In the genomic region with DNA sequence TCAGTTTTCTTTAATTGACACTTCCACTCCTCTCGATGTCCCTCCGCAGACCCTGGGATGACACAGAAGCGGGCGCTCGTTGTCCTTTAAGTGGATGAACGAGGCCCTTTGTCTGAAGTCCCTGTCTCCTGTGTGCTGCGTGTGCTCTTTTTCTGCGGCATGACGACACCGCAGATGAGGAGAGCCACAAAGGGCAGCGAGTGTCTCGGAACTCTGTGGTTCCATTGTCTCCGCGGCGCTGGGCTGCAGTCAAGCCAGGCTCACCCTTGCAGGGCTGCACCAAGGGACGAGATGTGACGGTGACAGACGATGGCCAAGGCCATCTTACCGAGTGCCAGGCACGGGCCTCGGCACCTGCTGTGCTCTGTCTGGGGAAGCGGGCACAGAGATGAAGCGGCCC, we compare ENCODE assay signal across 22 cellular contexts. TPM values are rescaled to one million over a fixed set of nuclear protein-coding genes. Genes with fewer than 3 reads are reported as not detected.
"Had no signal": no experiment of that assay in that cellular context is flagged by ENCODE, and none has a peak within 500 bp of the region (broad histone marks: within the 10 kb centered on the region; RNA-seq: fewer than 3 reads in every experiment).

No MANE protein-coding gene starts in this region.

- H3K36me3 ChIP-seq: esophagus squamous epithelium, lower lobe of right lung, neutrophil, thoracic aorta, upper lobe of right lung had no signal

- H3K9ac ChIP-seq: SK-N-SH had no signal

- ATAC-seq: activated T-cell treated with anti-CD3 and anti-CD28 coated beads, Interleukin-2, amount 50 U/mL, for 4 hours; left colon; lower lobe of right lung; psoas muscle; sciatic nerve; upper lobe of right lung had no signal

- H3K4me3 ChIP-seq: coronary artery, esophagus squamous epithelium, lower lobe of right lung, psoas muscle, thoracic aorta, upper lobe of right lung had no signal

- H3K4me2 ChIP-seq: SK-N-SH had no signal

- DNase-seq: activated CD4-positive, alpha-beta T cell treated with anti-CD3 and anti-CD28 coated beads, Interleukin-2, amount 50 U/mL, for 4 hours; activated CD4-positive, CD25-positive, alpha-beta regulatory T cell treated with anti-CD3 and anti-CD28 coated beads, Interleukin-2, amount 50 U/mL, for 72 hours; activated effector memory CD4-positive, alpha-beta T cell treated with Interleukin-2 at 50 U/mL for 16 hours; activated naive CD4-positive, alpha-beta T cell treated with anti-CD3 and anti-CD28 coated beads, Interleukin-2, amount 50 U/mL, for 16 hours; activated T-cell treated with anti-CD3 and anti-CD28 coated beads, Interleukin-2, amount 50 U/mL, for 4 hours; effector CD4-positive, alpha-beta T cell; esophagus squamous epithelium; left colon; lower lobe of right lung; naive B cell; psoas muscle; SK-N-SH; T-helper 1 cell; T1000; upper lobe of right lung had no signal

- H3K36me3 Mint-ChIP-seq: naive B cell had no signal

- H3K4me1 ChIP-seq: esophagus squamous epithelium, lower lobe of right lung, psoas muscle, upper lobe of right lung had no signal

- H3K9me3 ChIP-seq: esophagus squamous epithelium, lower lobe of right lung, neutrophil, psoas muscle, SK-N-SH, thoracic aorta, upper lobe of right lung had no signal

- H3K27ac Mint-ChIP-seq: stimulated activated naive CD8-positive, alpha-beta T cell treated with anti-CD3 and anti-CD28 coated beads, Interleukin-15, Interleukin-2, amounts not matched to agents 100 ng/mL and 50 ng/mL, for 24 hours had no signal

- H3K9me3 Mint-ChIP-seq: activated T-cell treated with anti-CD3 and anti-CD28 coated beads, Interleukin-2, amount 50 U/mL, for 4 hours; naive B cell; stimulated activated naive CD8-positive, alpha-beta T cell treated with anti-CD3 and anti-CD28 coated beads, Interleukin-15, Interleukin-2, amounts not matched to agents 100 ng/mL and 50 ng/mL, for 24 hours had no signal

- H3K27ac ChIP-seq: coronary artery, esophagus squamous epithelium, lower lobe of right lung, neutrophil, psoas muscle, thoracic aorta, upper lobe of right lung had no signal

- H3K4me3 Mint-ChIP-seq: activated T-cell treated with anti-CD3 and anti-CD28 coated beads, Interleukin-2, amount 50 U/mL, for 4 hours; stimulated activated naive CD8-positive, alpha-beta T cell treated with anti-CD3 and anti-CD28 coated beads, Interleukin-15, Interleukin-2, amounts not matched to agents 100 ng/mL and 50 ng/mL, for 24 hours had no signal

RNA-seq across cellular contexts. Expression of a gene that starts 10.6 kb away (rescaled TPM):
- total RNA-seq: endothelial cell of umbilical vein, esophagus squamous epithelium, left colon, mononuclear cell, psoas muscle, sciatic nerve, thoracic aorta, upper lobe of right lung had no signal
- polyA plus RNA-seq: endothelial cell of umbilical vein had no signal
